10 cellular contexts compared by ENCODE assay signal in the genomic region with DNA sequence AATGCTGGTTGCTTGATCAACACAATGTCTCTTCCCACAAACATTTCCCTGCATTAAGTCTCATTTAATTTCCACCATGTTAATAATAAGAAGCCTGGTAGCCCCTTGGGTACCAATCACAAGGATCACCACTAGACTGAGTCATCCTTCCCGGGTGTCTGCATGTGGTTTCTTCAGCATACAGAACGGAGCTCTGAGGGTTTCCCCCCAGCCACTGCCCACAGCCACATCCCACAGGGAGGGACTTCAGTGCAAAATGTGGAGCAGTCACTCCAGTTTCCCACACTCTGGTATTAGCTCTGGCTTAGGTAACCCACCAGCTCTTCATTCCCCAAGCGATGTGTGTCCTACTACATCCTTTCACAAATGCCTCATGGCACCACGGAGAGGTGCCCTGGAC.
DNase-seq lines count a peak whose midpoint lies in the region; ATAC-seq and TF ChIP-seq lines count a peak whose summit lies in the region.
"Had no signal": no experiment of that assay in that cellular context is flagged by ENCODE, and none has a peak within 500 bp of the region (broad histone marks: within the 10 kb centered on the region; RNA-seq: fewer than 3 reads in every experiment).

No MANE protein-coding gene starts in this region.

- no peaks in the 10 kb centered on the region for H3K27me3 ChIP-seq in BLaER1 treated with 17β-estradiol and CSF1 and Interleukin-3, amounts not matched to agents 10 nM and 100 nM

- H3K4me2 ChIP-seq in BLaER1 treated with 17β-estradiol and CSF1 and Interleukin-3, amounts not matched to agents 10 nM and 100 nM, result peak overlapping the region; percentile 13 to 60 (median 46); a peak in 19 of 22 replicates

- H3K27ac ChIP-seq in BLaER1 treated with 17β-estradiol and CSF1 and Interleukin-3, amounts not matched to agents 10 nM and 100 nM, result no peak overlapping the region

- no peaks in the 10 kb centered on the region for H3K36me3 Mint-ChIP-seq in stimulated activated memory B cell treated with anti-CD40 and anti-IgM and Interleukin-4, amounts not matched to agents 10 μg/mL and 1 μg/mL and 100 μg/mL, for 72 hours

- H3K36me3 ChIP-seq in BLaER1 treated with 17β-estradiol and CSF1 and Interleukin-3, amounts not matched to agents 10 nM and 100 nM, result no peaks in the 10 kb centered on the region

- H3K9me3 Mint-ChIP-seq in stimulated activated memory B cell treated with anti-CD40 and anti-IgM and Interleukin-4, amounts not matched to agents 10 μg/mL and 1 μg/mL and 100 μg/mL, for 72 hours, result no peaks in the 10 kb centered on the region

- peaks cover 49% of the 10 kb centered on the region for H3K27me3 Mint-ChIP-seq in stimulated activated memory B cell treated with anti-CD40 and anti-IgM and Interleukin-4, amounts not matched to agents 10 μg/mL and 1 μg/mL and 100 μg/mL, for 72 hours

- peak; percentile 53 for ATAC-seq in GM19463 (IDR thresholded peaks at IDR 0.05; ENCODE audit: unreplicated experiment)
- no peak for ATAC-seq in stimulated activated memory B cell treated with anti-CD40 and anti-IgM and Interleukin-4, amounts not matched to agents 10 μg/mL and 1 μg/mL and 100 μg/mL, for 72 hours
- ATAC-seq in SK-N-SH treated with all-trans-retinoic acid at 6 μM for 48 hours, result no peak
- no peak for ATAC-seq in GM18858 (IDR thresholded peaks at IDR 0.05; ENCODE audit: unreplicated experiment)

- H3K27ac Mint-ChIP-seq in stimulated activated memory B cell treated with anti-CD40 and anti-IgM and Interleukin-4, amounts not matched to agents 10 μg/mL and 1 μg/mL and 100 μg/mL, for 72 hours, result no peak overlapping the region

- peak; percentile 44 for DNase-seq in T1000 (lab: John Stamatoyannopoulos, UW)
- peak; percentile 77 for DNase-seq in glomerular visceral epithelial cell (ENCODE audit: extremely low spot score)
- DNase-seq in NCI-H526 treated with DMSO at 0.1 percent for 48 hours (lab: John Stamatoyannopoulos, UW), result no peak
- DNase-seq: head of caudate nucleus, retina had no signal

- peaks cover 6% of the 10 kb centered on the region for H3K4me1 Mint-ChIP-seq in stimulated activated memory B cell treated with anti-CD40 and anti-IgM and Interleukin-4, amounts not matched to agents 10 μg/mL and 1 μg/mL and 100 μg/mL, for 72 hours

- H3K4me3 Mint-ChIP-seq in stimulated activated memory B cell treated with anti-CD40 and anti-IgM and Interleukin-4, amounts not matched to agents 10 μg/mL and 1 μg/mL and 100 μg/mL, for 72 hours, result no peak overlapping the region

- H3K4me3 ChIP-seq in BLaER1 treated with 17β-estradiol and CSF1 and Interleukin-3, amounts not matched to agents 10 nM and 100 nM, result no peak overlapping the region

- 0 out of 22 replicates have a peak, but pooled peaks cover 0 to 2% (median 0%) of the 10 kb centered on the region in 11 experiments for H3K9me3 ChIP-seq in BLaER1 treated with 17β-estradiol and CSF1 and Interleukin-3, amounts not matched to agents 10 nM and 100 nM (replicated peaks in 1 of 11)

- no peak overlapping the region for H3K9ac ChIP-seq in BLaER1 treated with 17β-estradiol and CSF1 and Interleukin-3, amounts not matched to agents 10 nM and 100 nM

- no peaks in the 10 kb centered on the region for H4K20me1 ChIP-seq in BLaER1 treated with 17β-estradiol and CSF1 and Interleukin-3, amounts not matched to agents 10 nM and 100 nM

- peaks cover 4 to 24% (median 12%) of the 10 kb centered on the region in 10 experiments; a peak in 16 of 20 replicates for H3K4me1 ChIP-seq in BLaER1 treated with 17β-estradiol and CSF1 and Interleukin-3, amounts not matched to agents 10 nM and 100 nM

TF ChIP-seq in SK-N-SH treated with all-trans-retinoic acid at 6 μM for 48 hours, 23 proteins besides CTCF, POLR2A, EP300 and RAD21:
- TF ChIP-seq ZNF8 (CRISPR knock-in tag; IDR thresholded peaks at IDR 0.05) (no peak), TOX (CRISPR knock-in tag; IDR thresholded peaks at IDR 0.05; ENCODE audit: borderline replicate concordance) (no peak), ZFP3 (CRISPR knock-in tag; IDR thresholded peaks at IDR 0.05) (no peak), CSDC2 (CRISPR knock-in tag; IDR thresholded peaks at IDR 0.05) (no peak), PPARA (CRISPR knock-in tag; IDR thresholded peaks at IDR 0.05; ENCODE audit: borderline replicate concordance) (no peak), ZNF565 (CRISPR knock-in tag; conservative IDR thresholded peaks at IDR 0.05; ENCODE audit: low read depth) (no peak), OSR1 (CRISPR knock-in tag; IDR thresholded peaks at IDR 0.05) (no peak), ZFP30 (CRISPR knock-in tag; IDR thresholded peaks at IDR 0.05) (no peak), TCF4 (CRISPR knock-in tag; IDR thresholded peaks at IDR 0.05; ENCODE audit: borderline replicate concordance) (no peak)
- TF ChIP-seq, protein P1, sequence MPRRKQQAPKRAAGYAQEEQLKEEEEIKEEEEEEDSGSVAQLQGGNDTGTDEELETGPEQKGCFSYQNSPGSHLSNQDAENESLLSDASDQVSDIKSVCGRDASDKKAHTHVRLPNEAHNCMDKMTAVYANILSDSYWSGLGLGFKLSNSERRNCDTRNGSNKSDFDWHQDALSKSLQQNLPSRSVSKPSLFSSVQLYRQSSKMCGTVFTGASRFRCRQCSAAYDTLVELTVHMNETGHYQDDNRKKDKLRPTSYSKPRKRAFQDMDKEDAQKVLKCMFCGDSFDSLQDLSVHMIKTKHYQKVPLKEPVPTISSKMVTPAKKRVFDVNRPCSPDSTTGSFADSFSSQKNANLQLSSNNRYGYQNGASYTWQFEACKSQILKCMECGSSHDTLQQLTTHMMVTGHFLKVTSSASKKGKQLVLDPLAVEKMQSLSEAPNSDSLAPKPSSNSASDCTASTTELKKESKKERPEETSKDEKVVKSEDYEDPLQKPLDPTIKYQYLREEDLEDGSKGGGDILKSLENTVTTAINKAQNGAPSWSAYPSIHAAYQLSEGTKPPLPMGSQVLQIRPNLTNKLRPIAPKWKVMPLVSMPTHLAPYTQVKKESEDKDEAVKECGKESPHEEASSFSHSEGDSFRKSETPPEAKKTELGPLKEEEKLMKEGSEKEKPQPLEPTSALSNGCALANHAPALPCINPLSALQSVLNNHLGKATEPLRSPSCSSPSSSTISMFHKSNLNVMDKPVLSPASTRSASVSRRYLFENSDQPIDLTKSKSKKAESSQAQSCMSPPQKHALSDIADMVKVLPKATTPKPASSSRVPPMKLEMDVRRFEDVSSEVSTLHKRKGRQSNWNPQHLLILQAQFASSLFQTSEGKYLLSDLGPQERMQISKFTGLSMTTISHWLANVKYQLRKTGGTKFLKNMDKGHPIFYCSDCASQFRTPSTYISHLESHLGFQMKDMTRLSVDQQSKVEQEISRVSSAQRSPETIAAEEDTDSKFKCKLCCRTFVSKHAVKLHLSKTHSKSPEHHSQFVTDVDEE (CRISPR knock-in tag; IDR thresholded peaks at IDR 0.05), result no peak
- TF ChIP-seq, protein P2, sequence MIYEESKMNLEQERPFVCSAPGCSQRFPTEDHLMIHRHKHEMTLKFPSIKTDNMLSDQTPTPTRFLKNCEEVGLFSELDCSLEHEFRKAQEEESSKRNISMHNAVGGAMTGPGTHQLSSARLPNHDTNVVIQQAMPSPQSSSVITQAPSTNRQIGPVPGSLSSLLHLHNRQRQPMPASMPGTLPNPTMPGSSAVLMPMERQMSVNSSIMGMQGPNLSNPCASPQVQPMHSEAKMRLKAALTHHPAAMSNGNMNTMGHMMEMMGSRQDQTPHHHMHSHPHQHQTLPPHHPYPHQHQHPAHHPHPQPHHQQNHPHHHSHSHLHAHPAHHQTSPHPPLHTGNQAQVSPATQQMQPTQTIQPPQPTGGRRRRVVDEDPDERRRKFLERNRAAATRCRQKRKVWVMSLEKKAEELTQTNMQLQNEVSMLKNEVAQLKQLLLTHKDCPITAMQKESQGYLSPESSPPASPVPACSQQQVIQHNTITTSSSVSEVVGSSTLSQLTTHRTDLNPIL (CRISPR knock-in tag; IDR thresholded peaks at IDR 0.05; ENCODE audit: low read depth), result no peak
